ENCODE assay signal across 20 cellular contexts in the genomic region with DNA sequence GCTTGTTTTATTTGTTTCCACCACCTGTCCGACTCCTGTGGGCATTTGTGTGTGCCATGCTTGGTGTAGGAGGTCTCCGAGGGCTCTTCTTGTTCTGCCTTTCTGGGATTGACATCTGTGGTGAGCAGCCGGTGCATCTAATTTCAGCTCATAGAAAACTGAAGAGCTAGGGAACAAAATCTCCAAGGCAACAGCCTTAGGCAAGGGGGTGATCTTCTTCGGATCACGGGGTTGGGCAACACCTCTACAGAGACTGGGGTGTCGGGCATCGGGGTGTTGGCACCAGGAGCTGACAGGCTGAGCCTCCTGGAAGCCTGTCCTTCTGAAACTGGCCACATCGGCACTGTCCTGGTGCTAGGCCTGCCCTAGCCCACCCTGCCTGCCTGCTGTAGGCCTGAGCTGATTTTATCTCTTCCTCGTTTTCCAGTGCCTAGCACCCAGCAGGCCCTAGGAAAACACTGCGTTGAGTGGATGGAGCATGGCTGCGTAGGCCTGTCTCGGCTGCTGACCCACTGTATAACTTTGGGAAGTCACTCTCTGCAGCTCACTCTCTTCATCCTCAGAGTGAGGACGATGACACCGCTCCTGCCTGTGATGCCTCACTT. TPM values are rescaled to one million over a fixed set of nuclear protein-coding genes. Genes with fewer than 3 reads are reported as not detected.
DNase-seq lines count a peak whose midpoint lies in the region; ATAC-seq and TF ChIP-seq lines count a peak whose summit lies in the region.
"Had no signal": no experiment of that assay in that cellular context is flagged by ENCODE, and none has a peak within 500 bp of the region (broad histone marks: within the 10 kb centered on the region; RNA-seq: fewer than 3 reads in every experiment).

No MANE protein-coding gene starts in this region.

- no peaks in the 10 kb centered on the region for H3K27me3 Mint-ChIP-seq in activated CD8-positive, alpha-beta T cell treated with anti-CD3 and anti-CD28 coated beads, Interleukin-2, amount 10 ng/mL, durations not matched to agents 7 days and 5 days (ENCODE audit: low read depth)
- no peaks in the 10 kb centered on the region for H3K27me3 Mint-ChIP-seq in activated CD8-positive, alpha-beta T cell treated with anti-CD3 and anti-CD28 coated beads for 36 hours
- H3K27me3 Mint-ChIP-seq in HFFc6 (ENCODE audit: insufficient read depth), result no peaks in the 10 kb centered on the region; the same call in 1 of the 2 replicates

- TF ChIP-seq CTCF in activated CD8-positive, alpha-beta T cell treated with anti-CD3 and anti-CD28 coated beads for 36 hours (IDR thresholded peaks at IDR 0.05), result no peak
- no peak for TF ChIP-seq CTCF in HFFc6 (IDR thresholded peaks at IDR 0.05)

- DNase-seq in activated CD8-positive, alpha-beta T cell treated with anti-CD3 and anti-CD28 coated beads, Interleukin-2, amount 10 ng/mL, durations not matched to agents 7 days and 5 days, result peak; percentile 7
- DNase-seq in activated CD8-positive, alpha-beta T cell treated with anti-CD3 and anti-CD28 coated beads for 36 hours, result no peak
- DNase-seq in iPS-NIHi7 (ENCODE audit: extremely low spot score) (peak; percentile 10), retina (no peak), HFFc6 (no peak), SKM-1 (lab: John Stamatoyannopoulos, UW; ENCODE audit: unreplicated experiment) (no peak)
- DNase-seq: AML-193, COR-L47, DMS153, GF-D8, GOT3, NCI-H1092 treated with DMSO at 0.1 percent for 48 hours, NCI-H2081, NCI-H510A treated with DMSO at 0.1 percent for 48 hours, PC-3, RPMI8226, SHP77 treated with DMSO at 0.1 percent for 48 hours had no signal

- no peak for ATAC-seq in activated CD8-positive, alpha-beta T cell treated with anti-CD3 and anti-CD28 coated beads, Interleukin-2, amount 10 ng/mL, durations not matched to agents 7 days and 5 days
- no peak for ATAC-seq in activated CD8-positive, alpha-beta T cell treated with anti-CD3 and anti-CD28 coated beads for 36 hours
- peak; percentile 43; the same call in 1 of the 3 replicates for ATAC-seq in SK-N-SH treated with all-trans-retinoic acid at 6 μM for 48 hours
- ATAC-seq in GM18519 (IDR thresholded peaks at IDR 0.05; ENCODE audit: low FRiP score, unreplicated experiment), result no peak
- ATAC-seq: K562, PC-3 had no signal

- H3K36me3 Mint-ChIP-seq in activated CD8-positive, alpha-beta T cell treated with anti-CD3 and anti-CD28 coated beads, Interleukin-2, amount 10 ng/mL, durations not matched to agents 7 days and 5 days (ENCODE audit: low read depth), result no peaks in the 10 kb centered on the region
- no peaks in the 10 kb centered on the region for H3K36me3 Mint-ChIP-seq in activated CD8-positive, alpha-beta T cell treated with anti-CD3 and anti-CD28 coated beads for 36 hours (ENCODE audit: low read depth)
- no peaks in the 10 kb centered on the region for H3K36me3 Mint-ChIP-seq in HFFc6 (ENCODE audit: low read depth)

- no peaks in the 10 kb centered on the region for H3K9me3 Mint-ChIP-seq in activated CD8-positive, alpha-beta T cell treated with anti-CD3 and anti-CD28 coated beads, Interleukin-2, amount 10 ng/mL, durations not matched to agents 7 days and 5 days (ENCODE audit: insufficient read depth)
- no peaks in the 10 kb centered on the region for H3K9me3 Mint-ChIP-seq in activated CD8-positive, alpha-beta T cell treated with anti-CD3 and anti-CD28 coated beads for 36 hours
- no peaks in the 10 kb centered on the region for H3K9me3 Mint-ChIP-seq in HFFc6

- CTCF ChIA-PET in activated CD8-positive, alpha-beta T cell treated with anti-CD3 and anti-CD28 coated beads, Interleukin-2, amount 10 ng/mL, durations not matched to agents 7 days and 5 days (lab: Charles Lee), result no interaction called here
- CTCF ChIA-PET in activated CD8-positive, alpha-beta T cell treated with anti-CD3 and anti-CD28 coated beads for 36 hours (lab: Charles Lee), result no interaction called here

- H3K4me3 Mint-ChIP-seq in activated CD8-positive, alpha-beta T cell treated with anti-CD3 and anti-CD28 coated beads, Interleukin-2, amount 10 ng/mL, durations not matched to agents 7 days and 5 days, result no peak overlapping the region
- H3K4me3 Mint-ChIP-seq in activated CD8-positive, alpha-beta T cell treated with anti-CD3 and anti-CD28 coated beads for 36 hours, result no peak overlapping the region
- no peak overlapping the region for H3K4me3 Mint-ChIP-seq in HFFc6

- POLR2A ChIA-PET in activated CD8-positive, alpha-beta T cell treated with anti-CD3 and anti-CD28 coated beads, Interleukin-2, amount 10 ng/mL, durations not matched to agents 7 days and 5 days (lab: Charles Lee), result no interaction called here
- POLR2A ChIA-PET in activated CD8-positive, alpha-beta T cell treated with anti-CD3 and anti-CD28 coated beads for 36 hours (lab: Charles Lee), result no interaction called here

- no peaks in the 10 kb centered on the region for H3K4me1 Mint-ChIP-seq in activated CD8-positive, alpha-beta T cell treated with anti-CD3 and anti-CD28 coated beads, Interleukin-2, amount 10 ng/mL, durations not matched to agents 7 days and 5 days (ENCODE audit: low read depth)
- peaks cover 2% of the 10 kb centered on the region for H3K4me1 Mint-ChIP-seq in activated CD8-positive, alpha-beta T cell treated with anti-CD3 and anti-CD28 coated beads for 36 hours (ENCODE audit: low read depth)
- H3K4me1 Mint-ChIP-seq in HFFc6 (ENCODE audit: low read depth), result peaks cover 9% of the 10 kb centered on the region

- intact Hi-C loops in activated CD8-positive, alpha-beta T cell treated with anti-CD3 and anti-CD28 coated beads for 36 hours (cut with micrococcal nuclease), result no loop called here

- H3K27ac Mint-ChIP-seq in activated CD8-positive, alpha-beta T cell treated with anti-CD3 and anti-CD28 coated beads, Interleukin-2, amount 10 ng/mL, durations not matched to agents 7 days and 5 days, result no peak overlapping the region
- no peak overlapping the region for H3K27ac Mint-ChIP-seq in activated CD8-positive, alpha-beta T cell treated with anti-CD3 and anti-CD28 coated beads for 36 hours
- H3K27ac Mint-ChIP-seq in HFFc6, result no peak overlapping the region

TF ChIP-seq in SK-N-SH treated with all-trans-retinoic acid at 6 μM for 48 hours, 23 proteins besides CTCF, POLR2A, EP300 and RAD21 (continues in another document):
- TF ChIP-seq GLIS3 (CRISPR knock-in tag; IDR thresholded peaks at IDR 0.05), result no peak
- no peak for TF ChIP-seq BACH2 (CRISPR knock-in tag; IDR thresholded peaks at IDR 0.05; ENCODE audit: borderline replicate concordance)
- TF ChIP-seq ZNF565 (CRISPR knock-in tag; conservative IDR thresholded peaks at IDR 0.05; ENCODE audit: low read depth), result no peak
- TF ChIP-seq ISL1 (CRISPR knock-in tag; IDR thresholded peaks at IDR 0.05), result no peak
- TF ChIP-seq, protein P1, sequence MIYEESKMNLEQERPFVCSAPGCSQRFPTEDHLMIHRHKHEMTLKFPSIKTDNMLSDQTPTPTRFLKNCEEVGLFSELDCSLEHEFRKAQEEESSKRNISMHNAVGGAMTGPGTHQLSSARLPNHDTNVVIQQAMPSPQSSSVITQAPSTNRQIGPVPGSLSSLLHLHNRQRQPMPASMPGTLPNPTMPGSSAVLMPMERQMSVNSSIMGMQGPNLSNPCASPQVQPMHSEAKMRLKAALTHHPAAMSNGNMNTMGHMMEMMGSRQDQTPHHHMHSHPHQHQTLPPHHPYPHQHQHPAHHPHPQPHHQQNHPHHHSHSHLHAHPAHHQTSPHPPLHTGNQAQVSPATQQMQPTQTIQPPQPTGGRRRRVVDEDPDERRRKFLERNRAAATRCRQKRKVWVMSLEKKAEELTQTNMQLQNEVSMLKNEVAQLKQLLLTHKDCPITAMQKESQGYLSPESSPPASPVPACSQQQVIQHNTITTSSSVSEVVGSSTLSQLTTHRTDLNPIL (CRISPR knock-in tag; IDR thresholded peaks at IDR 0.05; ENCODE audit: low read depth), result no peak
- TF ChIP-seq ESRRG (CRISPR knock-in tag; IDR thresholded peaks at IDR 0.05), result no peak
- TF ChIP-seq ZNF8 (CRISPR knock-in tag; IDR thresholded peaks at IDR 0.05), result no peak
- no peak for TF ChIP-seq ZFP30 (CRISPR knock-in tag; IDR thresholded peaks at IDR 0.05)
- TF ChIP-seq, protein P2, sequence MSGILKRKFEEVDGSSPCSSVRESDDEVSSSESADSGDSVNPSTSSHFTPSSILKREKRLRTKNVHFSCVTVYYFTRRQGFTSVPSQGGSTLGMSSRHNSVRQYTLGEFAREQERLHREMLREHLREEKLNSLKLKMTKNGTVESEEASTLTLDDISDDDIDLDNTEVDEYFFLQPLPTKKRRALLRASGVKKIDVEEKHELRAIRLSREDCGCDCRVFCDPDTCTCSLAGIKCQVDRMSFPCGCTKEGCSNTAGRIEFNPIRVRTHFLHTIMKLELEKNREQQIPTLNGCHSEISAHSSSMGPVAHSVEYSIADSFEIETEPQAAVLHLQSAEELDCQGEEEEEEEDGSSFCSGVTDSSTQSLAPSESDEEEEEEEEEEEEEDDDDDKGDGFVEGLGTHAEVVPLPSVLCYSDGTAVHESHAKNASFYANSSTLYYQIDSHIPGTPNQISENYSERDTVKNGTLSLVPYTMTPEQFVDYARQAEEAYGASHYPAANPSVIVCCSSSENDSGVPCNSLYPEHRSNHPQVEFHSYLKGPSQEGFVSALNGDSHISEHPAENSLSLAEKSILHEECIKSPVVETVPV (CRISPR knock-in tag; IDR thresholded peaks at IDR 0.05), result no peak

RNA-seq across cellular contexts. Expression of gene CHCHD6, which starts 10.4 kb away (rescaled TPM):
- 1 to 10 TPM; 5.1 to 6.2 TPM for total RNA-seq in activated CD8-positive, alpha-beta T cell treated with anti-CD3 and anti-CD28 coated beads, Interleukin-2, amount 10 ng/mL, durations not matched to agents 7 days and 5 days
- total RNA-seq in activated CD8-positive, alpha-beta T cell treated with anti-CD3 and anti-CD28 coated beads for 36 hours, result 10 to 100 TPM; 16.6 to 21.2 TPM
- total RNA-seq in HFFc6 (2021; fragmentation: NEBNext Ultra II Directional; extraction: Animal tissue kit (Norgen Biotek cat#: 25700)), result 10 to 100 TPM; 18.6 to 22.9 (median 19.9) TPM

RNA-seq across cellular contexts. Expression of gene TXNRD3, which starts 59.5 kb away (rescaled TPM):
- total RNA-seq in activated CD8-positive, alpha-beta T cell treated with anti-CD3 and anti-CD28 coated beads, Interleukin-2, amount 10 ng/mL, durations not matched to agents 7 days and 5 days, result 1 to 10 TPM; 1.0 to 1.3 TPM
- total RNA-seq in activated CD8-positive, alpha-beta T cell treated with anti-CD3 and anti-CD28 coated beads for 36 hours, result 1 to 10 TPM; 4.5 to 5.0 TPM
- 1 to 10 TPM; 6.8 to 8.4 (median 7.4) TPM for total RNA-seq in HFFc6 (2021; fragmentation: NEBNext Ultra II Directional; extraction: Animal tissue kit (Norgen Biotek cat#: 25700))

Comparison
In these comparisons a context has a peak if more than half of its experiments do, and no peak if none do; other contexts are left out.
1. DNase-seq: peak in activated CD8-positive, alpha-beta T cell treated with anti-CD3 and anti-CD28 coated beads, Interleukin-2, amount 10 ng/mL, durations not matched to agents 7 days and 5 days (single experiment) and iPS-NIHi7 (single experiment); none in activated CD8-positive, alpha-beta T cell treated with anti-CD3 and anti-CD28 coated beads for 36 hours (single experiment), retina (single experiment), HFFc6 (single experiment) and SKM-1 (single experiment).